Comparison of ENCODE assay signal across 10 cellular contexts in the genomic region with DNA sequence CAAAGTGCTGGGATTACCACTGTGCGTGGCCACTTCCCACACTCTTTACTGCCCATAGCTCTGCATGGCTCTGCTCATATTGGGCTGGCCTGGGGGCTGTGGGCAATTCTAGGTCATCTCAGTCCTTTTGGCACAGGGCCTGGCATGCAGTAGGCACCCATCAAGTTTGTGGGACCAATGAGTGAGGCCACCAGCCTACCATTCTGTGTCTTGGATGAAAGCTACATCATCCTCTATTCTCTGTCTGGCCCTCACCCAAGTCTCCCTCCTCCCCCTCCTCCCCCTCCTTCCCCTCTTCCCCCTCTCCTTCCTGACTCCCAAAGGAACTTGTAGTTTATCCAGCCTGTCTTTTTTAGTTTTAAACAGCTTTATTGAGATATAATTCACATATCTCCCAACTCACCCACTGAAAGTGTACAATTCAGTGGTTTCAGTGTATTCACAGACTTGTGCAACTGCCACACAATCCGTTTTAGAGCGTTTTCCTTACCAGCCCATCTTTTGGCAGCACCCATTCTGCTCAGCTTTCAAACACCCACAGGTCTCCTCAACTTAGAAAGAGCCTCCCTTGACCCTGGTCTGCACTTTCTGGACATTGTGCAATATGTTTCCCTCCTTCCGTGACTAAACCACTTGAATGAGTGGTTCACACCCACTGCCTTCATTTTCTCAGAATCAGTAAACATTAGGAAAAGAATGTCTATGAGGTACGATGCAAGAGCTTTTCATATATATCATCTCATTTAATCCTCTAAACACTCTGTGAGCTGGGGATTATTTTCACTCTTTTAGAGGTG. TPM values are rescaled to one million over a fixed set of nuclear protein-coding genes. Genes with fewer than 3 reads are reported as not detected.
A peak's percentile ranks its signal among the peaks of the same experiment; 100 is the strongest.
DNase-seq lines count a peak whose midpoint lies in the region; ATAC-seq, FAIRE-seq and TF ChIP-seq lines count a peak whose summit lies in the region.
"Had no signal": no experiment of that assay in that cellular context is flagged by ENCODE, and none has a peak within 500 bp of the region (broad histone marks: within the 10 kb centered on the region; RNA-seq: fewer than 3 reads in every experiment).

No MANE protein-coding gene starts in this region.

- H3K27me3 Mint-ChIP-seq in activated CD4-positive, alpha-beta memory T cell treated with anti-CD3 and anti-CD28 coated beads for 36 hours, result peaks cover 32% of the 10 kb centered on the region
- peaks cover 49% of the 10 kb centered on the region for H3K27me3 Mint-ChIP-seq in activated CD4-positive, alpha-beta memory T cell treated with anti-CD3 and anti-CD28 coated beads, Interleukin-2, amount 10 ng/mL, durations not matched to agents 7 days and 5 days
- H3K27me3 Mint-ChIP-seq in type B pancreatic cell, result peaks cover 10% of the 10 kb centered on the region
- peaks cover 55 to 85% of the 10 kb centered on the region in 2 donors for H3K27me3 Mint-ChIP-seq in effector memory CD8-positive, alpha-beta T cell

- no peaks in the 10 kb centered on the region for H3K4me1 ChIP-seq in kidney (ENCODE audit: control insufficient read depth in 1 of 2, insufficient read depth in 1 of 2, low read depth in 1 of 2, low read length in 2 of 2)
- H3K4me1 ChIP-seq: BE2C, right lobe of liver had no signal

- H3K9me3 Mint-ChIP-seq in activated CD4-positive, alpha-beta memory T cell treated with anti-CD3 and anti-CD28 coated beads for 36 hours, result no peaks in the 10 kb centered on the region
- H3K9me3 Mint-ChIP-seq in activated CD4-positive, alpha-beta memory T cell treated with anti-CD3 and anti-CD28 coated beads, Interleukin-2, amount 10 ng/mL, durations not matched to agents 7 days and 5 days, result no peaks in the 10 kb centered on the region
- no peaks in the 10 kb centered on the region for H3K9me3 Mint-ChIP-seq in type B pancreatic cell
- no peaks in the 10 kb centered on the region for H3K9me3 Mint-ChIP-seq in effector memory CD8-positive, alpha-beta T cell

- peak; percentile 46 for DNase-seq in activated CD4-positive, alpha-beta memory T cell treated with anti-CD3 and anti-CD28 coated beads for 36 hours
- DNase-seq in activated CD4-positive, alpha-beta memory T cell treated with anti-CD3 and anti-CD28 coated beads, Interleukin-2, amount 10 ng/mL, durations not matched to agents 7 days and 5 days, result no peak
- peak; percentile 46 for DNase-seq in astrocyte of the spinal cord (ENCODE audit: low read depth, low spot score)
- DNase-seq in kidney, result peak; percentile 26
- no peak for DNase-seq in type B pancreatic cell (ENCODE audit: extremely low spot score, unreplicated experiment)
- no peak for DNase-seq in effector memory CD8-positive, alpha-beta T cell
- DNase-seq in activated CD4-positive, CD25-positive, alpha-beta regulatory T cell (lab: John Stamatoyannopoulos, UW), result no peak
- DNase-seq: BE2C, right lobe of liver had no signal

- CTCF ChIA-PET in activated CD4-positive, alpha-beta memory T cell treated with anti-CD3 and anti-CD28 coated beads for 36 hours (lab: Charles Lee), result interaction anchor here (0.6 to 2.2 kb wide), 6 partner anchors 13 to 66 kb away, joined by 3 to 13 read pairs (median 3); no protein-coding TSS in a partner anchor
- CTCF ChIA-PET in activated CD4-positive, alpha-beta memory T cell treated with anti-CD3 and anti-CD28 coated beads, Interleukin-2, amount 10 ng/mL, durations not matched to agents 7 days and 5 days (lab: Charles Lee), result interaction anchor here (0.8 kb wide), 1 partner anchor 16 kb away, joined by 4 read pairs; no protein-coding TSS in a partner anchor

- H3K4me3 ChIP-seq in astrocyte of the spinal cord (ENCODE audit: low read depth, low read length), result no peak overlapping the region
- no peak overlapping the region for H3K4me3 ChIP-seq in kidney (ENCODE audit: low read length in 2 of 2)
- H3K4me3 ChIP-seq: right lobe of liver had no signal

- no peak overlapping the region for H3K9ac ChIP-seq in kidney (ENCODE audit: low read length in 2 of 2)

- intact Hi-C loops in activated CD4-positive, alpha-beta memory T cell treated with anti-CD3 and anti-CD28 coated beads for 36 hours (cut with micrococcal nuclease), result loop anchor here (5.0 kb wide), 1 partner anchor 42 kb away; no protein-coding TSS in a partner anchor
- intact Hi-C loops in kidney (cut with DNase I), result no loop called here

- POLR2A ChIA-PET in activated CD4-positive, alpha-beta memory T cell treated with anti-CD3 and anti-CD28 coated beads for 36 hours (lab: Charles Lee), result interaction anchor here (0.7 to 1.4 kb wide), 3 partner anchors 16 to 61 kb away, joined by 3 to 7 read pairs (median 5); partner anchors contain the start of gene VEGFA
- POLR2A ChIA-PET in activated CD4-positive, alpha-beta memory T cell treated with anti-CD3 and anti-CD28 coated beads, Interleukin-2, amount 10 ng/mL, durations not matched to agents 7 days and 5 days (lab: Charles Lee), result interaction anchor here (1.1 to 1.7 kb wide), 2 partner anchors 13 to 21 kb away, joined by 4 read pairs; partner anchors contain the start of gene MRPS18A

- ATAC-seq in effector memory CD8-positive, alpha-beta T cell (replicated peaks), result no peak
- no peak for ATAC-seq in GM18909 (IDR thresholded peaks at IDR 0.05; ENCODE audit: poor library complexity, unreplicated experiment)

- no peaks in the 10 kb centered on the region for H3K36me3 ChIP-seq in kidney (ENCODE audit: control insufficient read depth in 1 of 2, insufficient read depth in 2 of 2, low read length in 2 of 2)
- H3K36me3 ChIP-seq: BE2C, right lobe of liver had no signal

- in situ Hi-C loops in astrocyte of the spinal cord (cut with HindIII; ENCODE audit: low sequenced_read_pairs), result no loop called here

- no peak overlapping the region for H3K27ac ChIP-seq in kidney (ENCODE audit: low read depth in 2 of 2, low read length in 2 of 2)
- H3K27ac ChIP-seq: right lobe of liver had no signal

- H3K9me3 ChIP-seq in kidney (ENCODE audit: control insufficient read depth in 1 of 2, low read length in 2 of 2), result no peaks in the 10 kb centered on the region
- H3K9me3 ChIP-seq: BE2C, right lobe of liver had no signal

- no peak for TF ChIP-seq CTCF in astrocyte of the spinal cord (IDR thresholded peaks at IDR 0.05; ENCODE audit: low read depth, low read length)
- TF ChIP-seq CTCF in kidney (IDR thresholded peaks at IDR 0.05; ENCODE audit: borderline replicate concordance, extremely low read depth, insufficient read depth), result no peak
- TF ChIP-seq CTCF in type B pancreatic cell (conservative IDR thresholded peaks at IDR 0.05), result no peak

- H3K27ac Mint-ChIP-seq in activated CD4-positive, alpha-beta memory T cell treated with anti-CD3 and anti-CD28 coated beads for 36 hours, result peak overlapping the region; percentile 75
- H3K27ac Mint-ChIP-seq in activated CD4-positive, alpha-beta memory T cell treated with anti-CD3 and anti-CD28 coated beads, Interleukin-2, amount 10 ng/mL, durations not matched to agents 7 days and 5 days, result no peak overlapping the region
- H3K27ac Mint-ChIP-seq in type B pancreatic cell, result peak overlapping the region; percentile 66
- H3K27ac Mint-ChIP-seq in effector memory CD8-positive, alpha-beta T cell, result no peak overlapping the region

- FAIRE-seq in kidney (lab: Jason Lieb, UNC), result no peak

- H3K4me1 Mint-ChIP-seq in activated CD4-positive, alpha-beta memory T cell treated with anti-CD3 and anti-CD28 coated beads for 36 hours (ENCODE audit: low read depth), result peaks cover 19% of the 10 kb centered on the region
- peaks cover 25% of the 10 kb centered on the region for H3K4me1 Mint-ChIP-seq in activated CD4-positive, alpha-beta memory T cell treated with anti-CD3 and anti-CD28 coated beads, Interleukin-2, amount 10 ng/mL, durations not matched to agents 7 days and 5 days
- peaks cover 60% of the 10 kb centered on the region for H3K4me1 Mint-ChIP-seq in type B pancreatic cell (ENCODE audit: unreplicated experiment)
- H3K4me1 Mint-ChIP-seq in effector memory CD8-positive, alpha-beta T cell (ENCODE audit: low read depth in 2 of 2), result peaks cover 0 to 7% of the 10 kb centered on the region in 2 donors

- no peaks in the 10 kb centered on the region for H3K36me3 Mint-ChIP-seq in activated CD4-positive, alpha-beta memory T cell treated with anti-CD3 and anti-CD28 coated beads for 36 hours
- H3K36me3 Mint-ChIP-seq in activated CD4-positive, alpha-beta memory T cell treated with anti-CD3 and anti-CD28 coated beads, Interleukin-2, amount 10 ng/mL, durations not matched to agents 7 days and 5 days (ENCODE audit: low read depth), result no peaks in the 10 kb centered on the region
- H3K36me3 Mint-ChIP-seq in type B pancreatic cell, result no peaks in the 10 kb centered on the region
- no peaks in the 10 kb centered on the region for H3K36me3 Mint-ChIP-seq in effector memory CD8-positive, alpha-beta T cell (ENCODE audit: insufficient read depth)

- no peak overlapping the region for H3K4me3 Mint-ChIP-seq in activated CD4-positive, alpha-beta memory T cell treated with anti-CD3 and anti-CD28 coated beads for 36 hours
- H3K4me3 Mint-ChIP-seq in activated CD4-positive, alpha-beta memory T cell treated with anti-CD3 and anti-CD28 coated beads, Interleukin-2, amount 10 ng/mL, durations not matched to agents 7 days and 5 days, result no peak overlapping the region
- no peak overlapping the region for H3K4me3 Mint-ChIP-seq in type B pancreatic cell
- no peak overlapping the region for H3K4me3 Mint-ChIP-seq in effector memory CD8-positive, alpha-beta T cell

RNA-seq across cellular contexts. Expression of gene MRPS18A, which starts 21.5 kb away (rescaled TPM):
- total RNA-seq in activated CD4-positive, alpha-beta memory T cell treated with anti-CD3 and anti-CD28 coated beads for 36 hours, result 10 to 100 TPM; 46.9 to 50.5 TPM
- total RNA-seq in activated CD4-positive, alpha-beta memory T cell treated with anti-CD3 and anti-CD28 coated beads, Interleukin-2, amount 10 ng/mL, durations not matched to agents 7 days and 5 days, result 10 to 100 TPM; 38.5 to 40.5 TPM
- total RNA-seq in kidney, result 36.4 TPM
- polyA plus RNA-seq in kidney (ENCODE audit: insufficient read depth, low read depth, low replicate concordance), result 103 TPM
- 43.7 and 49.1 TPM in 2 replicates for total RNA-seq in type B pancreatic cell (ENCODE audit: low replicate concordance)

Comparison
In these comparisons a context has a peak if more than half of its experiments do, and no peak if none do; other contexts are left out.
1. DNase-seq: peak in activated CD4-positive, alpha-beta memory T cell treated with anti-CD3 and anti-CD28 coated beads for 36 hours (single experiment), astrocyte of the spinal cord (single experiment) and kidney (single experiment); none in activated CD4-positive, alpha-beta memory T cell treated with anti-CD3 and anti-CD28 coated beads, Interleukin-2, amount 10 ng/mL, durations not matched to agents 7 days and 5 days (single experiment), type B pancreatic cell (single experiment), effector memory CD8-positive, alpha-beta T cell (0 of 3) and activated CD4-positive, CD25-positive, alpha-beta regulatory T cell (0 of 4).
2. H3K27ac Mint-ChIP-seq: peak in activated CD4-positive, alpha-beta memory T cell treated with anti-CD3 and anti-CD28 coated beads for 36 hours (single experiment) and type B pancreatic cell (single experiment); none in activated CD4-positive, alpha-beta memory T cell treated with anti-CD3 and anti-CD28 coated beads, Interleukin-2, amount 10 ng/mL, durations not matched to agents 7 days and 5 days (single experiment) and effector memory CD8-positive, alpha-beta T cell (0 of 2).